Comparison of ENCODE assay signal across 23 cellular contexts in the genomic region with DNA sequence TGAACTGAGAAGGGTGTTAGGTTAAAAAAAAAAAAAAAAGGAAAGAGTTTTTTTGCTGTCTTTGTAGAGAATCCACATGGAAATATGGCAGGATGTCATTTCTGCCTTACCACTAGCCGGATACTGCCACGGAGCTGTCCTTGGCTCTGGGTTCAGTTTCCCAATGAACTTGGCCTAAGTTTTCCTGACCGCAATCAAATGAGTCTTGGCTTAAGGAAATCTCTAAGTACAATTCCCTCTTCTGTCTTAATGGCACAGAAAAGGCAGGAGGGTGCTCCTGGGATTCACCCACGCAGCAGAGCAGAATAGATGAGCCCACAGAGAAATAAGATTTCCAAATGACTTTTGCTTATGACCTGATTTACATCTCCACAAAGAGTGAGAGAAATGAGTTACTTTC.
"Had no signal": no experiment of that assay in that cellular context is flagged by ENCODE, and none has a peak within 500 bp of the region (broad histone marks: within the 10 kb centered on the region; RNA-seq: fewer than 3 reads in every experiment).

No MANE protein-coding gene starts in this region.

- H3K27ac ChIP-seq: dorsolateral prefrontal cortex, neutrophil, pancreas, sigmoid colon, stomach, testis, vagina had no signal

- H3K4me3 ChIP-seq: dorsolateral prefrontal cortex, pancreas, sigmoid colon, smooth muscle cell, stomach, testis, vagina had no signal

- ATAC-seq: activated T-cell treated with anti-CD3 and anti-CD28 coated beads, Interleukin-2, amount 50 U/mL, for 72 hours; left lobe of liver had no signal

- H3K36me3 ChIP-seq: neutrophil, pancreas, sigmoid colon, stomach, vagina had no signal

- H3K27me3 ChIP-seq: dorsolateral prefrontal cortex, neutrophil, pancreas, sigmoid colon, stomach, testis, vagina had no signal

- H3K27ac Mint-ChIP-seq: activated CD4-positive, alpha-beta memory T cell treated with anti-CD3 and anti-CD28 coated beads for 36 hours; activated naive CD4-positive, alpha-beta T cell treated with anti-CD3 and anti-CD28 coated beads for 36 hours; activated T-cell treated with anti-CD3 and anti-CD28 coated beads, Interleukin-2, amount 50 U/mL, for 72 hours; brain; stimulated activated memory B cell treated with anti-CD40 and anti-IgM and Interleukin-4, amounts not matched to agents 10 μg/mL and 1 μg/mL and 100 μg/mL, for 72 hours had no signal

- H3K4me1 ChIP-seq: pancreas, stomach, testis, vagina had no signal

- DNase-seq: activated CD4-positive, alpha-beta memory T cell treated with anti-CD3 and anti-CD28 coated beads for 36 hours; activated CD4-positive, alpha-beta T cell treated with anti-CD3 and anti-CD28 coated beads for 48 hours; activated effector memory CD4-positive, alpha-beta T cell treated with Interleukin-2 at 50 U/mL for 16 hours; activated naive CD4-positive, alpha-beta T cell treated with anti-CD3 and anti-CD28 coated beads for 36 hours; activated T-cell treated with anti-CD3 and anti-CD28 coated beads, Interleukin-2, amount 50 U/mL, for 72 hours; anterior cingulate cortex; dorsolateral prefrontal cortex; foreskin fibroblast; kidney; pancreas; sigmoid colon; stimulated activated CD4-positive, alpha-beta T cell treated with anti-CD3 and anti-CD28 coated beads, Interleukin-15, amount 100 ng/mL, for 24 hours; stomach; testis; trophoblast cell had no signal

- H3K9me3 ChIP-seq: neutrophil, pancreas, sigmoid colon, stomach, testis, vagina had no signal

- H3K9me3 Mint-ChIP-seq: activated CD4-positive, alpha-beta memory T cell treated with anti-CD3 and anti-CD28 coated beads for 36 hours; activated naive CD4-positive, alpha-beta T cell treated with anti-CD3 and anti-CD28 coated beads for 36 hours; activated T-cell treated with anti-CD3 and anti-CD28 coated beads, Interleukin-2, amount 50 U/mL, for 72 hours; central memory CD8-positive, alpha-beta T cell; nephron; stimulated activated memory B cell treated with anti-CD40 and anti-IgM and Interleukin-4, amounts not matched to agents 10 μg/mL and 1 μg/mL and 100 μg/mL, for 72 hours had no signal

- H3K36me3 Mint-ChIP-seq: activated CD4-positive, alpha-beta memory T cell treated with anti-CD3 and anti-CD28 coated beads for 36 hours; brain; stimulated activated memory B cell treated with anti-CD40 and anti-IgM and Interleukin-4, amounts not matched to agents 10 μg/mL and 1 μg/mL and 100 μg/mL, for 72 hours had no signal

- H3K4me1 Mint-ChIP-seq: central memory CD8-positive, alpha-beta T cell; stimulated activated memory B cell treated with anti-CD40 and anti-IgM and Interleukin-4, amounts not matched to agents 10 μg/mL and 1 μg/mL and 100 μg/mL, for 72 hours had no signal

- H3K4me3 Mint-ChIP-seq: activated CD4-positive, alpha-beta memory T cell treated with anti-CD3 and anti-CD28 coated beads for 36 hours; activated naive CD4-positive, alpha-beta T cell treated with anti-CD3 and anti-CD28 coated beads for 36 hours; activated T-cell treated with anti-CD3 and anti-CD28 coated beads, Interleukin-2, amount 50 U/mL, for 72 hours; brain; central memory CD8-positive, alpha-beta T cell; nephron; stimulated activated memory B cell treated with anti-CD40 and anti-IgM and Interleukin-4, amounts not matched to agents 10 μg/mL and 1 μg/mL and 100 μg/mL, for 72 hours had no signal

- H3K27me3 Mint-ChIP-seq: activated CD4-positive, alpha-beta memory T cell treated with anti-CD3 and anti-CD28 coated beads for 36 hours had no signal
